ENCODE assay signal across 36 cellular contexts in genomic region chr6:1367771-1368170, GRCh38. TPM values are rescaled to one million over a fixed set of nuclear protein-coding genes. Genes with fewer than 3 reads are reported as not detected.
"Had no signal": no experiment of that assay in that cellular context is flagged by ENCODE, and none has a peak within 500 bp of the region (broad histone marks: within the 10 kb centered on the region; RNA-seq: fewer than 3 reads in every experiment).

No MANE protein-coding gene starts in this region.

- H3K27me3 ChIP-seq: MG63 had no signal

- H3K9me3 ChIP-seq: MG63 had no signal

- H3K4me3 ChIP-seq: MG63 had no signal

- DNase-seq: Karpas-422, Kasumi-1, MG63, MM.1S, MV-4-11, NCI-H1048, NCI-H1092, NCI-H1092 treated with DMSO at 0.1 percent for 48 hours, NCI-H1105, NCI-H1105 treated with DMSO at 0.1 percent for 48 hours, NCI-H1417, NCI-H1417 treated with DMSO at 0.1 percent for 48 hours, NCI-H1436, NCI-H1436 treated with DMSO at 0.1 percent for 48 hours, NCI-H146, NCI-H1694, NCI-H1694 treated with DMSO at 0.1 percent for 48 hours, NCI-H187, NCI-H187 treated with DMSO at 0.1 percent for 48 hours, NCI-H1930, NCI-H2029, NCI-H2029 treated with DMSO at 0.1 percent for 48 hours, NCI-H2081, NCI-H2081 treated with DMSO at 0.1 percent for 48 hours, NCI-H2107, NCI-H2171, NCI-H2171 treated with DMSO at 0.1 percent for 48 hours, NCI-H2227 treated with DMSO at 0.1 percent for 48 hours, NCI-H226, NCI-H345, NCI-H446, NCI-H446 treated with DMSO at 0.1 percent for 48 hours, NCI-H510A had no signal

- H3K27ac ChIP-seq: KMS-11 had no signal

- H3K36me3 ChIP-seq: MG63 had no signal

RNA-seq across cellular contexts. Expression of gene FOXF2, which starts 21.6 kb away (rescaled TPM):
- total RNA-seq: LHCN-M2 had no signal

RNA-seq across cellular contexts. Expression of gene FOXQ1, which starts 55.9 kb away (rescaled TPM):
- total RNA-seq: M059J had no signal
